In genomic region chr18:35050004-35050623, GRCh38 we compare ENCODE assay signal across 8 cellular contexts. TPM values are rescaled to one million over a fixed set of nuclear protein-coding genes. Genes with fewer than 3 reads are reported as not detected.
DNase-seq lines count a peak whose midpoint lies in the region; ATAC-seq and TF ChIP-seq lines count a peak whose summit lies in the region.

No MANE protein-coding gene starts in this region.

- no peak for TF ChIP-seq CTCF in osteoblast (IDR thresholded peaks at IDR 0.05; ENCODE audit: extremely low read depth, low read depth, low read length)

- H3K27me3 ChIP-seq in osteoblast (ENCODE audit: insufficient read depth, low read length) (no peaks in the 10 kb centered on the region), MG63 (no peaks in the 10 kb centered on the region)

- H3K4me1 ChIP-seq in osteoblast (ENCODE audit: insufficient read depth, low read length): peaks cover 26% of the 10 kb centered on the region

- DNase-seq in astrocyte of the hippocampus (ENCODE audit: low read depth, low spot score) (peak; percentile 36), osteoblast (ENCODE audit: insufficient read length, low spot score, missing footprints) (no peak), MG63 (no peak), ureter (ENCODE audit: low spot score) (no peak), DMS153 treated with DMSO at 0.1 percent for 48 hours (lab: John Stamatoyannopoulos, UW; ENCODE audit: unreplicated experiment) (no peak), NCI-H82 (lab: John Stamatoyannopoulos, UW) (no peak)

- H4K20me1 ChIP-seq in osteoblast (ENCODE audit: insufficient read depth, low read length): no peaks in the 10 kb centered on the region

- ATAC-seq in GM18858 (IDR thresholded peaks at IDR 0.05; ENCODE audit: unreplicated experiment): peak; percentile 42
- peak; percentile 36 for ATAC-seq in HG02973 (IDR thresholded peaks at IDR 0.05; ENCODE audit: unreplicated experiment)

- peak overlapping the region; percentile 36 for H2AFZ ChIP-seq in osteoblast (ENCODE audit: low read length)

- peaks cover 47% of the 10 kb centered on the region for H3K79me2 ChIP-seq in osteoblast (ENCODE audit: insufficient read depth, low read length)

- H3K4me3 ChIP-seq in osteoblast (ENCODE audit: insufficient read depth, low read length) (peak overlapping the region; percentile 17), MG63 (no peak overlapping the region)

- H3K9me3 ChIP-seq in osteoblast (ENCODE audit: low read depth, low read length): no peaks in the 10 kb centered on the region
- H3K9me3 ChIP-seq in MG63: no peaks in the 10 kb centered on the region

- peak overlapping the region; percentile 68 for H3K4me2 ChIP-seq in osteoblast (ENCODE audit: insufficient read depth, low read length)

- no peaks in the 10 kb centered on the region for H3K36me3 ChIP-seq in osteoblast (ENCODE audit: insufficient read depth, low read length)
- no peaks in the 10 kb centered on the region for H3K36me3 ChIP-seq in MG63

- peak overlapping the region; percentile 24 for H3K27ac ChIP-seq in osteoblast (ENCODE audit: low read depth, low read length)

RNA-seq across cellular contexts. Expression of gene MAPRE2, which starts 8.9 kb away (rescaled TPM):
- 21.7 and 24.2 TPM in 2 replicates for total RNA-seq in osteoblast
- total RNA-seq in MG63 (2014; rRNA removed; shearing (Covaris generic); ENCODE audit: low replicate concordance): 5.9 and 7.5 TPM in 2 replicates
- total RNA-seq in ureter: 17.8 TPM
